In genomic region chr7:100224891-100225290, GRCh38 we compare ENCODE assay signal across 13 cellular contexts. TPM values are rescaled to one million over a fixed set of nuclear protein-coding genes. Genes with fewer than 3 reads are reported as not detected.
A peak's percentile ranks its signal among the peaks of the same experiment; 100 is the strongest.
DNase-seq lines count a peak whose midpoint lies in the region; ATAC-seq and TF ChIP-seq lines count a peak whose summit lies in the region.
"Not testable (repeated sequence)": the region's sequence is repeated elsewhere in the genome, so short reads cannot be mapped to it uniquely, and the experiment has no call there.
"Had no signal": no experiment of that assay in that cellular context is flagged by ENCODE, and none has a peak within 500 bp of the region (broad histone marks: within the 10 kb centered on the region; RNA-seq: fewer than 3 reads in every experiment).

No MANE protein-coding gene starts in this region.

- TF ChIP-seq CTCF in CD8-positive, alpha-beta T cell (IDR thresholded peaks at IDR 0.05); OCI-LY7 (conservative IDR thresholded peaks at IDR 0.05; ENCODE audit: low read length); activated CD8-positive, alpha-beta T cell treated with anti-CD3 and anti-CD28 coated beads for 36 hours (IDR thresholded peaks at IDR 0.05): not testable (repeated sequence)

- H3K4me3 Mint-ChIP-seq in CD8-positive, alpha-beta T cell, result peak overlapping the region; percentile 15
- H3K4me3 Mint-ChIP-seq in T-helper 2 cell treated with Interferon-gamma antibody and Interleukin-4, amounts not matched to agents 5 μg/mL and 100 μg/mL, for 36 hours, result peak overlapping the region; percentile 97
- H3K4me3 Mint-ChIP-seq in activated CD8-positive, alpha-beta T cell treated with anti-CD3 and anti-CD28 coated beads for 36 hours, result peak overlapping the region; percentile 97
- not testable (repeated sequence) for H3K4me3 Mint-ChIP-seq in activated T-helper 2 cell treated with anti-CD3 and anti-CD28 coated beads, Interferon-gamma antibody, Interleukin-2, Interleukin-4, amounts not matched to agents 10 μg/mL and 5 μg/mL and 100 μg/mL, durations not matched to agents 14 hours and 24 hours and 36 hours (ENCODE audit: low read depth)
- H3K4me3 Mint-ChIP-seq in activated naive CD8-positive, alpha-beta T cell treated with anti-CD3 and anti-CD28 coated beads, Interleukin-2, amount 10 ng/mL, durations not matched to agents 7 days and 5 days, result peak overlapping the region; percentile 94
- H3K4me3 Mint-ChIP-seq in naive thymus-derived CD4-positive, alpha-beta T cell, result peak overlapping the region in 5 of 10 donors; percentile 43 to 97 (median 64)
- peak overlapping the region; percentile 95 for H3K4me3 Mint-ChIP-seq in stimulated activated naive CD8-positive, alpha-beta T cell treated with anti-CD3 and anti-CD28 coated beads, Interleukin-15, Interleukin-2, amounts not matched to agents 100 ng/mL and 50 ng/mL, for 24 hours

- not testable (repeated sequence) for H3K4me3 ChIP-seq in CD8-positive, alpha-beta T cell (ENCODE audit: low read depth, low read length); naive thymus-derived CD4-positive, alpha-beta T cell (ENCODE audit: low read length)
- H3K4me3 ChIP-seq in OCI-LY7 (ENCODE audit: low read depth, low read length, poor library complexity, severe bottlenecking), result peak overlapping the region; percentile 92

- not testable (repeated sequence) for H4K20me1 ChIP-seq in OCI-LY7 (ENCODE audit: insufficient read depth, low read length)

- not testable (repeated sequence) for H3K9me3 ChIP-seq in CD8-positive, alpha-beta T cell (ENCODE audit: low read length); OCI-LY7 (ENCODE audit: low read length); naive thymus-derived CD4-positive, alpha-beta T cell (ENCODE audit: control insufficient read depth in 2 of 3, low read length in 3 of 3)

- peak overlapping the region; percentile 99 for H3K27ac Mint-ChIP-seq in CD8-positive, alpha-beta T cell
- H3K27ac Mint-ChIP-seq in T-helper 2 cell treated with Interferon-gamma antibody and Interleukin-4, amounts not matched to agents 5 μg/mL and 100 μg/mL, for 36 hours, result peak overlapping the region; percentile 57
- peak overlapping the region; percentile 99 for H3K27ac Mint-ChIP-seq in activated CD8-positive, alpha-beta T cell treated with anti-CD3 and anti-CD28 coated beads for 36 hours
- H3K27ac Mint-ChIP-seq in activated T-helper 2 cell treated with anti-CD3 and anti-CD28 coated beads, Interferon-gamma antibody, Interleukin-2, Interleukin-4, amounts not matched to agents 10 μg/mL and 5 μg/mL and 100 μg/mL, durations not matched to agents 14 hours and 24 hours and 36 hours, result peak overlapping the region; percentile 58
- H3K27ac Mint-ChIP-seq in activated naive CD8-positive, alpha-beta T cell treated with anti-CD3 and anti-CD28 coated beads, Interleukin-2, amount 10 ng/mL, durations not matched to agents 7 days and 5 days, result peak overlapping the region; percentile 99
- peak overlapping the region; percentile 29 to 100 (median 98) for H3K27ac Mint-ChIP-seq in naive thymus-derived CD4-positive, alpha-beta T cell
- peak overlapping the region; percentile 75 for H3K27ac Mint-ChIP-seq in stimulated activated naive CD8-positive, alpha-beta T cell treated with anti-CD3 and anti-CD28 coated beads, Interleukin-15, Interleukin-2, amounts not matched to agents 100 ng/mL and 50 ng/mL, for 24 hours

- H3K9me2 ChIP-seq in OCI-LY7 (ENCODE audit: insufficient read depth, low read length), result not testable (repeated sequence)

- H3K79me2 ChIP-seq in OCI-LY7 (ENCODE audit: insufficient read depth, low read depth, low read length), result peaks cover 52% of the 10 kb centered on the region

- not testable (repeated sequence) for H2AFZ ChIP-seq in OCI-LY7 (ENCODE audit: low read length)

- H3K9me3 Mint-ChIP-seq in CD8-positive, alpha-beta T cell; T-helper 2 cell treated with Interferon-gamma antibody and Interleukin-4, amounts not matched to agents 5 μg/mL and 100 μg/mL, for 36 hours; activated CD8-positive, alpha-beta T cell treated with anti-CD3 and anti-CD28 coated beads for 36 hours; activated T-helper 2 cell treated with anti-CD3 and anti-CD28 coated beads, Interferon-gamma antibody, Interleukin-2, Interleukin-4, amounts not matched to agents 10 μg/mL and 5 μg/mL and 100 μg/mL, durations not matched to agents 14 hours and 24 hours and 36 hours; activated naive CD8-positive, alpha-beta T cell treated with anti-CD3 and anti-CD28 coated beads, Interleukin-2, amount 10 ng/mL, durations not matched to agents 7 days and 5 days; naive thymus-derived CD4-positive, alpha-beta T cell; stimulated activated naive CD8-positive, alpha-beta T cell treated with anti-CD3 and anti-CD28 coated beads, Interleukin-15, Interleukin-2, amounts not matched to agents 100 ng/mL and 50 ng/mL, for 24 hours: not testable (repeated sequence)

- H3K36me3 Mint-ChIP-seq in CD8-positive, alpha-beta T cell, result peaks cover 47% of the 10 kb centered on the region
- H3K36me3 Mint-ChIP-seq in T-helper 2 cell treated with Interferon-gamma antibody and Interleukin-4, amounts not matched to agents 5 μg/mL and 100 μg/mL, for 36 hours (ENCODE audit: low read depth), result peaks cover 59% of the 10 kb centered on the region
- H3K36me3 Mint-ChIP-seq in activated CD8-positive, alpha-beta T cell treated with anti-CD3 and anti-CD28 coated beads for 36 hours (ENCODE audit: low read depth), result peaks cover 64% of the 10 kb centered on the region
- peaks cover 59% of the 10 kb centered on the region for H3K36me3 Mint-ChIP-seq in activated T-helper 2 cell treated with anti-CD3 and anti-CD28 coated beads, Interferon-gamma antibody, Interleukin-2, Interleukin-4, amounts not matched to agents 10 μg/mL and 5 μg/mL and 100 μg/mL, durations not matched to agents 14 hours and 24 hours and 36 hours (ENCODE audit: low read depth)
- H3K36me3 Mint-ChIP-seq in activated naive CD8-positive, alpha-beta T cell treated with anti-CD3 and anti-CD28 coated beads, Interleukin-2, amount 10 ng/mL, durations not matched to agents 7 days and 5 days, result peaks cover 37% of the 10 kb centered on the region
- H3K36me3 Mint-ChIP-seq in naive thymus-derived CD4-positive, alpha-beta T cell, result peaks cover 0 to 34% (median 9%) of the 10 kb centered on the region in 5 donors
- peaks cover 49% of the 10 kb centered on the region for H3K36me3 Mint-ChIP-seq in stimulated activated naive CD8-positive, alpha-beta T cell treated with anti-CD3 and anti-CD28 coated beads, Interleukin-15, Interleukin-2, amounts not matched to agents 100 ng/mL and 50 ng/mL, for 24 hours (ENCODE audit: low read depth)

- peaks cover 31% of the 10 kb centered on the region for H3K4me1 ChIP-seq in CD8-positive, alpha-beta T cell (ENCODE audit: insufficient read depth, low read length)
- peaks cover 81% of the 10 kb centered on the region for H3K4me1 ChIP-seq in OCI-LY7 (ENCODE audit: insufficient read depth, low read length, poor library complexity, severe bottlenecking)
- H3K4me1 ChIP-seq in naive thymus-derived CD4-positive, alpha-beta T cell (ENCODE audit: control insufficient read depth in 2 of 2, insufficient read depth in 2 of 2, low read length in 2 of 2), result peaks cover 24 to 29% of the 10 kb centered on the region in 2 donors

- H3K4me1 Mint-ChIP-seq in CD8-positive, alpha-beta T cell (ENCODE audit: low read depth), result peaks cover 59% of the 10 kb centered on the region
- peaks cover 30% of the 10 kb centered on the region for H3K4me1 Mint-ChIP-seq in T-helper 2 cell treated with Interferon-gamma antibody and Interleukin-4, amounts not matched to agents 5 μg/mL and 100 μg/mL, for 36 hours (ENCODE audit: low read depth)
- H3K4me1 Mint-ChIP-seq in activated CD8-positive, alpha-beta T cell treated with anti-CD3 and anti-CD28 coated beads for 36 hours (ENCODE audit: low read depth), result peaks cover 31% of the 10 kb centered on the region
- peaks cover 30% of the 10 kb centered on the region for H3K4me1 Mint-ChIP-seq in activated T-helper 2 cell treated with anti-CD3 and anti-CD28 coated beads, Interferon-gamma antibody, Interleukin-2, Interleukin-4, amounts not matched to agents 10 μg/mL and 5 μg/mL and 100 μg/mL, durations not matched to agents 14 hours and 24 hours and 36 hours (ENCODE audit: low read depth)
- peaks cover 38% of the 10 kb centered on the region for H3K4me1 Mint-ChIP-seq in activated naive CD8-positive, alpha-beta T cell treated with anti-CD3 and anti-CD28 coated beads, Interleukin-2, amount 10 ng/mL, durations not matched to agents 7 days and 5 days
- peaks cover 15 to 63% (median 57%) of the 10 kb centered on the region in 7 donors for H3K4me1 Mint-ChIP-seq in naive thymus-derived CD4-positive, alpha-beta T cell
- H3K4me1 Mint-ChIP-seq in stimulated activated naive CD8-positive, alpha-beta T cell treated with anti-CD3 and anti-CD28 coated beads, Interleukin-15, Interleukin-2, amounts not matched to agents 100 ng/mL and 50 ng/mL, for 24 hours (ENCODE audit: low read depth), result peaks cover 54% of the 10 kb centered on the region

- not testable (repeated sequence) for H3K27me3 Mint-ChIP-seq in CD8-positive, alpha-beta T cell (ENCODE audit: low read depth); T-helper 2 cell treated with Interferon-gamma antibody and Interleukin-4, amounts not matched to agents 5 μg/mL and 100 μg/mL, for 36 hours (ENCODE audit: low read depth); activated CD8-positive, alpha-beta T cell treated with anti-CD3 and anti-CD28 coated beads for 36 hours; activated T-helper 2 cell treated with anti-CD3 and anti-CD28 coated beads, Interferon-gamma antibody, Interleukin-2, Interleukin-4, amounts not matched to agents 10 μg/mL and 5 μg/mL and 100 μg/mL, durations not matched to agents 14 hours and 24 hours and 36 hours (ENCODE audit: low read depth); activated naive CD8-positive, alpha-beta T cell treated with anti-CD3 and anti-CD28 coated beads, Interleukin-2, amount 10 ng/mL, durations not matched to agents 7 days and 5 days; naive thymus-derived CD4-positive, alpha-beta T cell; stimulated activated naive CD8-positive, alpha-beta T cell treated with anti-CD3 and anti-CD28 coated beads, Interleukin-15, Interleukin-2, amounts not matched to agents 100 ng/mL and 50 ng/mL, for 24 hours

- CTCF ChIA-PET in CD8-positive, alpha-beta T cell (lab: Charles Lee); OCI-LY7 (lab: Charles Lee; ENCODE audit: unreplicated experiment): not testable (repeated sequence)
- CTCF ChIA-PET in activated CD8-positive, alpha-beta T cell treated with anti-CD3 and anti-CD28 coated beads for 36 hours (lab: Charles Lee), result interaction anchor here (1.6 kb wide), 1 partner anchor 92 kb away, joined by 5 read pairs; no protein-coding TSS in a partner anchor
- CTCF ChIA-PET in naive thymus-derived CD4-positive, alpha-beta T cell (lab: Charles Lee), result interaction anchor here (0.6 kb wide), 1 partner anchor 86 kb away, joined by 3 read pairs; no protein-coding TSS in a partner anchor

- not testable (repeated sequence) for H3K36me3 ChIP-seq in CD8-positive, alpha-beta T cell (ENCODE audit: insufficient read depth, low read length)
- peaks cover 77% of the 10 kb centered on the region for H3K36me3 ChIP-seq in OCI-LY7 (ENCODE audit: insufficient read depth, low read length)
- H3K36me3 ChIP-seq in naive thymus-derived CD4-positive, alpha-beta T cell (ENCODE audit: control insufficient read depth in 2 of 3, insufficient read depth in 3 of 3, low read length in 3 of 3), result peaks cover 0 to 28% (median 14%) of the 10 kb centered on the region in 3 experiments

- POLR2A ChIA-PET in CD8-positive, alpha-beta T cell (lab: Charles Lee); OCI-LY7 (lab: Charles Lee); activated CD8-positive, alpha-beta T cell treated with anti-CD3 and anti-CD28 coated beads for 36 hours (lab: Charles Lee); activated naive CD8-positive, alpha-beta T cell treated with anti-CD3 and anti-CD28 coated beads, Interleukin-2, amount 10 ng/mL, durations not matched to agents 7 days and 5 days (lab: Charles Lee): not testable (repeated sequence)
- POLR2A ChIA-PET in naive thymus-derived CD4-positive, alpha-beta T cell (lab: Charles Lee), result interaction anchor here (1.2 to 1.5 kb wide), 2 partner anchors 8 to 18 kb away, joined by 3 read pairs; no protein-coding TSS in a partner anchor

- DNase-seq in CD8-positive, alpha-beta T cell; OCI-LY7 (ENCODE audit: low spot score); T-helper 2 cell treated with Interferon-gamma antibody and Interleukin-4, amounts not matched to agents 5 μg/mL and 100 μg/mL, for 36 hours (ENCODE audit: low spot score); activated CD8-positive, alpha-beta T cell treated with anti-CD3 and anti-CD28 coated beads for 36 hours; activated T-helper 2 cell treated with anti-CD3 and anti-CD28 coated beads, Interferon-gamma antibody, Interleukin-2, Interleukin-4, amounts not matched to agents 10 μg/mL and 5 μg/mL and 100 μg/mL, durations not matched to agents 14 hours and 24 hours and 36 hours (ENCODE audit: low spot score); activated naive CD8-positive, alpha-beta T cell treated with anti-CD3 and anti-CD28 coated beads, Interleukin-2, amount 10 ng/mL, durations not matched to agents 7 days and 5 days; naive thymus-derived CD4-positive, alpha-beta T cell: not testable (repeated sequence)

- not testable (repeated sequence) for H3K27ac ChIP-seq in CD8-positive, alpha-beta T cell (ENCODE audit: low read depth, low read length)
- peak overlapping the region; percentile 96 for H3K27ac ChIP-seq in OCI-LY7 (ENCODE audit: low read depth, low read length, poor library complexity, severe bottlenecking)
- peak overlapping the region; percentile 57 for H3K27ac ChIP-seq in naive thymus-derived CD4-positive, alpha-beta T cell (ENCODE audit: low read depth, low read length)

- H3K4me2 ChIP-seq in OCI-LY7 (ENCODE audit: low read length), result peak overlapping the region; percentile 93

- not testable (repeated sequence) for H3K27me3 ChIP-seq in CD8-positive, alpha-beta T cell (ENCODE audit: insufficient read depth, low read length); naive thymus-derived CD4-positive, alpha-beta T cell (ENCODE audit: control insufficient read depth in 2 of 2, insufficient read depth in 2 of 2, low read length in 2 of 2)

- not testable (repeated sequence) for ATAC-seq in CD8-positive, alpha-beta T cell; activated CD8-positive, alpha-beta T cell treated with anti-CD3 and anti-CD28 coated beads for 36 hours; activated naive CD8-positive, alpha-beta T cell treated with anti-CD3 and anti-CD28 coated beads, Interleukin-2, amount 10 ng/mL, durations not matched to agents 7 days and 5 days (ENCODE audit: low read depth); naive thymus-derived CD4-positive, alpha-beta T cell

- BruUV-seq in OCI-LY7 (replicated peaks; lab: Mats Ljungman, UMichigan), result not testable (repeated sequence)

- intact Hi-C loops in CD8-positive, alpha-beta T cell (cut with DNase I, micrococcal nuclease), result loop anchor here (5.0 to 10.0 kb wide), 4 partner anchors 47 to 310 kb away; partner anchors contain the start of genes LAMTOR4 (in 1 of the 2) and TRIM4 (in 1 of the 2)
- intact Hi-C loops in OCI-LY7 (cut with micrococcal nuclease; ENCODE audit: unreplicated experiment), result loop anchor here (5.0 kb wide), 1 partner anchor 78 kb away; the partner anchor contains the start of gene LAMTOR4
- intact Hi-C loops in activated CD8-positive, alpha-beta T cell treated with anti-CD3 and anti-CD28 coated beads for 36 hours (cut with micrococcal nuclease); activated T-helper 2 cell treated with anti-CD3 and anti-CD28 coated beads, Interferon-gamma antibody, Interleukin-2, Interleukin-4, amounts not matched to agents 10 μg/mL and 5 μg/mL and 100 μg/mL, durations not matched to agents 14 hours and 24 hours and 36 hours (cut with micrococcal nuclease): not testable (repeated sequence)
- intact Hi-C loops in naive thymus-derived CD4-positive, alpha-beta T cell (cut with micrococcal nuclease), result loop anchor here (5.0 kb wide), 3 partner anchors 78 to 228 kb away; partner anchors contain the start of gene LAMTOR4 (in 1 of the 2)

RNA-seq across cellular contexts. Expression of gene PVRIG, which starts 5.1 kb away (rescaled TPM):
- total RNA-seq in CD8-positive, alpha-beta T cell, result 10 to 100 TPM; 34.6 to 37.0 TPM
- 61.5 and 83.3 TPM in 2 replicates for total RNA-seq in OCI-LY7 (2014; rRNA removed; shearing (Covaris generic))
- total RNA-seq in OCI-LY7 (2022), result 86.6 and 99.4 TPM in 2 replicates
- 10 to 100 TPM; 29.8 to 30.2 TPM for total RNA-seq in activated CD8-positive, alpha-beta T cell treated with anti-CD3 and anti-CD28 coated beads for 36 hours
- 18.7 and 21.7 TPM in 2 replicates for total RNA-seq in activated T-helper 2 cell treated with anti-CD3 and anti-CD28 coated beads, Interferon-gamma antibody, Interleukin-2, Interleukin-4, amounts not matched to agents 10 μg/mL and 5 μg/mL and 100 μg/mL, durations not matched to agents 14 hours and 24 hours and 36 hours
- 10 to 100 TPM; 86.1 to 86.2 TPM for total RNA-seq in activated naive CD8-positive, alpha-beta T cell treated with anti-CD3 and anti-CD28 coated beads, Interleukin-2, amount 10 ng/mL, durations not matched to agents 7 days and 5 days
- 10 to 100 TPM; 32.1 to 88.7 (median 66.2) TPM for total RNA-seq in naive thymus-derived CD4-positive, alpha-beta T cell
- polyA plus RNA-seq in naive thymus-derived CD4-positive, alpha-beta T cell, result 10 to 100 TPM; 69.5 to 81.0 TPM
- total RNA-seq: Calu3, Daoy, H7, MCF 10A had no signal
- polyA plus RNA-seq: A549 had no signal

RNA-seq across cellular contexts. Expression of gene STAG3, which starts 47.2 kb away (rescaled TPM):
- 1 to 10 TPM; 6.3 to 6.6 TPM for total RNA-seq in CD8-positive, alpha-beta T cell
- total RNA-seq in OCI-LY7 (2014; rRNA removed; shearing (Covaris generic)), result 56.1 and 82.8 TPM in 2 replicates
- total RNA-seq in OCI-LY7 (2022), result 70.2 and 79.2 TPM in 2 replicates
- total RNA-seq in activated CD8-positive, alpha-beta T cell treated with anti-CD3 and anti-CD28 coated beads for 36 hours, result 10 to 100 TPM; 13.2 to 15.8 TPM
- total RNA-seq in activated T-helper 2 cell treated with anti-CD3 and anti-CD28 coated beads, Interferon-gamma antibody, Interleukin-2, Interleukin-4, amounts not matched to agents 10 μg/mL and 5 μg/mL and 100 μg/mL, durations not matched to agents 14 hours and 24 hours and 36 hours, result 20.6 and 22.3 TPM in 2 replicates
- 10 to 100 TPM; 31.1 to 38.8 TPM for total RNA-seq in activated naive CD8-positive, alpha-beta T cell treated with anti-CD3 and anti-CD28 coated beads, Interleukin-2, amount 10 ng/mL, durations not matched to agents 7 days and 5 days
- 10 to 100 TPM in 1 of 5 experiments, 1 to 10 TPM in 4; 5.5 to 24.6 (median 9.5) TPM for total RNA-seq in naive thymus-derived CD4-positive, alpha-beta T cell
- 1 to 10 TPM; 2.4 to 6.5 TPM for polyA plus RNA-seq in naive thymus-derived CD4-positive, alpha-beta T cell

RNA-seq across cellular contexts. Expression of gene GPC2, which starts 47.7 kb away (rescaled TPM):
- total RNA-seq in CD8-positive, alpha-beta T cell, result 10 to 100 TPM; 10.5 to 13.3 TPM
- total RNA-seq in OCI-LY7 (2014; rRNA removed; shearing (Covaris generic)), result 20.2 and 33.2 TPM in 2 replicates
- 23.2 and 31.7 TPM in 2 replicates for total RNA-seq in OCI-LY7 (2022)
- total RNA-seq in activated CD8-positive, alpha-beta T cell treated with anti-CD3 and anti-CD28 coated beads for 36 hours, result 1 to 10 TPM; 3.7 to 4.3 TPM
- 7.0 and 7.8 TPM in 2 replicates for total RNA-seq in activated T-helper 2 cell treated with anti-CD3 and anti-CD28 coated beads, Interferon-gamma antibody, Interleukin-2, Interleukin-4, amounts not matched to agents 10 μg/mL and 5 μg/mL and 100 μg/mL, durations not matched to agents 14 hours and 24 hours and 36 hours
- total RNA-seq in activated naive CD8-positive, alpha-beta T cell treated with anti-CD3 and anti-CD28 coated beads, Interleukin-2, amount 10 ng/mL, durations not matched to agents 7 days and 5 days, result 10 to 100 TPM; 12.6 to 13.0 TPM
- 10 to 100 TPM in 4 of 5 experiments, 1 to 10 TPM in 1; 8.1 to 30.6 (median 18.2) TPM for total RNA-seq in naive thymus-derived CD4-positive, alpha-beta T cell
- polyA plus RNA-seq in naive thymus-derived CD4-positive, alpha-beta T cell, result under 1 TPM; 0.64 to 0.87 TPM

RNA-seq across cellular contexts. Expression of gene GAL3ST4, which starts 56.5 kb away (rescaled TPM):
- total RNA-seq in CD8-positive, alpha-beta T cell, result 10 to 100 TPM; 10.2 to 11.5 TPM
- 3.9 and 4.6 TPM in 2 replicates for total RNA-seq in OCI-LY7 (2014; rRNA removed; shearing (Covaris generic))
- total RNA-seq in OCI-LY7 (2022), result 5.2 and 6.1 TPM in 2 replicates
- 1 to 10 TPM; 2.4 to 2.7 TPM for total RNA-seq in activated CD8-positive, alpha-beta T cell treated with anti-CD3 and anti-CD28 coated beads for 36 hours
- 2.4 and 2.8 TPM in 2 replicates for total RNA-seq in activated T-helper 2 cell treated with anti-CD3 and anti-CD28 coated beads, Interferon-gamma antibody, Interleukin-2, Interleukin-4, amounts not matched to agents 10 μg/mL and 5 μg/mL and 100 μg/mL, durations not matched to agents 14 hours and 24 hours and 36 hours
- 1 to 10 TPM; 6.7 to 6.9 TPM for total RNA-seq in activated naive CD8-positive, alpha-beta T cell treated with anti-CD3 and anti-CD28 coated beads, Interleukin-2, amount 10 ng/mL, durations not matched to agents 7 days and 5 days
- 10 to 100 TPM in 4 of 5 experiments, 1 to 10 TPM in 1; 4.7 to 26.8 (median 16.7) TPM for total RNA-seq in naive thymus-derived CD4-positive, alpha-beta T cell
- 10 to 100 TPM in 1 of 2 donors, 1 to 10 TPM in 1; 7.4 to 10.8 TPM for polyA plus RNA-seq in naive thymus-derived CD4-positive, alpha-beta T cell
